Comparison of ENCODE assay signal across 29 cellular contexts in genomic region chr3:50150404-50150750, GRCh38. TPM values are rescaled to one million over a fixed set of nuclear protein-coding genes. Genes with fewer than 3 reads are reported as not detected.
A peak's percentile ranks its signal among the peaks of the same experiment; 100 is the strongest.
DNase-seq lines count a peak whose midpoint lies in the region; TF ChIP-seq lines count a peak whose summit lies in the region.
"Had no signal": no experiment of that assay in that cellular context is flagged by ENCODE, and none has a peak within 500 bp of the region (broad histone marks: within the 10 kb centered on the region; RNA-seq: fewer than 3 reads in every experiment).

No MANE protein-coding gene starts in this region.

- no peaks in the 10 kb centered on the region for H3K36me3 ChIP-seq in NT2/D1 (ENCODE audit: insufficient read depth, insufficient read length, low read length)
- H3K36me3 ChIP-seq in ectodermal cell (ENCODE audit: control insufficient read depth, insufficient read depth, low read length), result no peaks in the 10 kb centered on the region
- H3K36me3 ChIP-seq in suprapubic skin, result no peaks in the 10 kb centered on the region
- H3K36me3 ChIP-seq: esophagus muscularis mucosa, gastroesophageal sphincter, lower lobe of right lung, transverse colon had no signal

- H3K27ac ChIP-seq in ectodermal cell (ENCODE audit: insufficient read depth, low read depth, low read length, poor library complexity, severe bottlenecking) (peak overlapping the region; percentile 36), suprapubic skin (peak overlapping the region; percentile 53)
- H3K27ac ChIP-seq: esophagus muscularis mucosa, gastroesophageal sphincter, lower lobe of right lung, transverse colon had no signal

- H3K9me3 ChIP-seq in NT2/D1 (ENCODE audit: insufficient read depth, low read length) (no peaks in the 10 kb centered on the region), ectodermal cell (ENCODE audit: control insufficient read depth, low read length) (no peaks in the 10 kb centered on the region), suprapubic skin (no peaks in the 10 kb centered on the region)
- H3K9me3 ChIP-seq: esophagus muscularis mucosa, gastroesophageal sphincter, lower lobe of right lung, SK-N-SH, transverse colon had no signal

- H3K4me3 Mint-ChIP-seq in mesothelial cell of epicardium, result peak overlapping the region; percentile 1
- H3K4me3 Mint-ChIP-seq: H9; stimulated activated naive CD8-positive, alpha-beta T cell treated with anti-CD3 and anti-CD28 coated beads, Interleukin-15, Interleukin-2, amounts not matched to agents 100 ng/mL and 50 ng/mL, for 24 hours had no signal

- H3K36me3 Mint-ChIP-seq in mesothelial cell of epicardium, result no peaks in the 10 kb centered on the region

- CTCF ChIA-PET in HEK293T (lab: Yijun Ruan, JAX), result interaction anchor here (1.3 kb wide), 1 partner anchor 14 kb away, joined by 3 read pairs; no protein-coding TSS in a partner anchor

- H3K4me1 ChIP-seq in NT2/D1 (ENCODE audit: insufficient read depth, insufficient read length) (peaks cover 36% of the 10 kb centered on the region), ectodermal cell (ENCODE audit: control insufficient read depth, insufficient read depth, low read length) (peaks cover 37% of the 10 kb centered on the region), suprapubic skin (peaks cover 79% of the 10 kb centered on the region)

- DNase-seq in NT2/D1 (ENCODE audit: low read depth, low spot score) (no peak), mesothelial cell of epicardium (ENCODE audit: low spot score in 2 of 2, unreplicated experiment in 2 of 2) (no peak), suprapubic skin (ENCODE audit: low spot score in 2 of 2) (no peak), NCI-H524 treated with DMSO at 0.1 percent for 48 hours (lab: John Stamatoyannopoulos, UW) (no peak), RPMI8226 (no peak), HEK293T (ENCODE audit: extremely low spot score) (no peak)
- DNase-seq: ACHN; activated CD4-positive, alpha-beta T cell treated with anti-CD3 and anti-CD28 coated beads for 4 hours; activated CD8-positive, alpha-beta memory T cell treated with anti-CD3 and anti-CD28 coated beads for 24 hours; activated gamma-delta T cell; activated T-cell treated with anti-CD3 and anti-CD28 coated beads, Interleukin-2, amount 50 U/mL, for 1 hour; Calu3; effector CD4-positive, alpha-beta T cell; hypothalamus; lower lobe of right lung; NCI-H1092; NCI-H187; T-helper 2 cell; transverse colon had no signal

- H3K4me3 ChIP-seq in NT2/D1 (ENCODE audit: insufficient read length, low read depth), result no peak overlapping the region
- no peak overlapping the region for H3K4me3 ChIP-seq in ectodermal cell (ENCODE audit: insufficient read depth, low read depth, low read length)
- H3K4me3 ChIP-seq in suprapubic skin, result no peak overlapping the region
- H3K4me3 ChIP-seq: esophagus muscularis mucosa, gastroesophageal sphincter, GM12878, lower lobe of right lung, transverse colon had no signal

- peaks cover 19% of the 10 kb centered on the region for H3K27me3 ChIP-seq in NT2/D1 (ENCODE audit: insufficient read depth, insufficient read length)
- peaks cover 19% of the 10 kb centered on the region for H3K27me3 ChIP-seq in ectodermal cell (ENCODE audit: control insufficient read depth, insufficient read depth, low read length, poor library complexity, severe bottlenecking)
- H3K27me3 ChIP-seq in suprapubic skin, result no peaks in the 10 kb centered on the region
- H3K27me3 ChIP-seq: esophagus muscularis mucosa, gastroesophageal sphincter had no signal

- TF ChIP-seq EP300 in suprapubic skin (IDR thresholded peaks at IDR 0.05), result no peak

- POLR2A ChIA-PET in HEK293T (lab: Yijun Ruan, JAX), result interaction anchor here (0.7 to 1.2 kb wide), 6 partner anchors 13 to 187 kb away, joined by 3 to 4 read pairs (median 3); no protein-coding TSS in a partner anchor

- no peak for TF ChIP-seq CTCF in mesothelial cell of epicardium (IDR thresholded peaks at IDR 0.05; ENCODE audit: unreplicated experiment)
- no peak for TF ChIP-seq CTCF in suprapubic skin (IDR thresholded peaks at IDR 0.05)

- H3K9ac ChIP-seq in NT2/D1 (ENCODE audit: insufficient read length, low read depth), result peak overlapping the region; percentile 38
- H3K9ac ChIP-seq: SK-N-SH had no signal

- peak overlapping the region; percentile 92 for H3K27ac Mint-ChIP-seq in mesothelial cell of epicardium
- H3K27ac Mint-ChIP-seq: stimulated activated naive CD8-positive, alpha-beta T cell treated with anti-CD3 and anti-CD28 coated beads, Interleukin-15, Interleukin-2, amounts not matched to agents 100 ng/mL and 50 ng/mL, for 24 hours had no signal

- WGBS in ectodermal cell, 2 experiments, result 78 to 91% methylated on average over 1 of the region's 1 CpG
- 67% methylated on average over 1 of the region's 1 CpG for WGBS in suprapubic skin

- peaks cover 2% of the 10 kb centered on the region for H3K27me3 Mint-ChIP-seq in mesothelial cell of epicardium (ENCODE audit: low read depth)

- H3K4me1 Mint-ChIP-seq in mesothelial cell of epicardium, result peaks cover 75% of the 10 kb centered on the region

- H3K9me3 Mint-ChIP-seq in mesothelial cell of epicardium, result no peaks in the 10 kb centered on the region
- H3K9me3 Mint-ChIP-seq: H9; stimulated activated naive CD8-positive, alpha-beta T cell treated with anti-CD3 and anti-CD28 coated beads, Interleukin-15, Interleukin-2, amounts not matched to agents 100 ng/mL and 50 ng/mL, for 24 hours had no signal

- no peak for TF ChIP-seq POLR2A in suprapubic skin (IDR thresholded peaks at IDR 0.05)

TF ChIP-seq in HEK293T, 16 proteins besides CTCF, POLR2A, EP300 and RAD21:
- TF ChIP-seq FOXK2 (IDR thresholded peaks at IDR 0.05), result no peak
TF ChIP-seq in HEK293T: peak in this region for 0.

RNA-seq across cellular contexts. Expression of gene SEMA3F, which starts 4.7 kb away (rescaled TPM):
- 57.7 TPM for polyA plus RNA-seq in ectodermal cell (2013, experiment 1 of 4)
- 55.4 TPM for polyA plus RNA-seq in ectodermal cell (2013, experiment 2 of 4)
- polyA plus RNA-seq in ectodermal cell (2013, experiment 3 of 4), result 39.7 TPM
- polyA plus RNA-seq in ectodermal cell (2013, experiment 4 of 4), result 41.2 TPM
- total RNA-seq in mesothelial cell of epicardium (94.5 to 101 TPM (median 99.1 TPM) in 3 replicates), suprapubic skin (100 to 1,000 TPM; 123 to 188 (median 130) TPM)

RNA-seq across cellular contexts. Expression of gene GNAT1, which starts 41.0 kb away (rescaled TPM):
- not detected for polyA plus RNA-seq in ectodermal cell (2013, experiment 1 of 4)
- 0.78 TPM for polyA plus RNA-seq in ectodermal cell (2013, experiment 2 of 4)
- polyA plus RNA-seq in ectodermal cell (2013, experiment 3 of 4), result not detected
- polyA plus RNA-seq in ectodermal cell (2013, experiment 4 of 4), result not detected
- total RNA-seq in mesothelial cell of epicardium (0.27 to 0.98 TPM (median 0.55 TPM) in 3 replicates), suprapubic skin (under 1 TPM in 1 of 4 donors, not detected in 3; 0.64 TPM)
- total RNA-seq: Calu3, Daoy, esophagus muscularis mucosa, gastroesophageal sphincter, GM12878, H9, lower lobe of right lung, RPMI7951, transverse colon had no signal
- polyA plus RNA-seq: BJ, GM12878, SK-N-SH had no signal

RNA-seq across cellular contexts. Expression of gene SLC38A3, which starts 54.7 kb away (rescaled TPM):
- 3.6 TPM for polyA plus RNA-seq in ectodermal cell (2013, experiment 1 of 4)
- 2.9 TPM for polyA plus RNA-seq in ectodermal cell (2013, experiment 2 of 4)
- polyA plus RNA-seq in ectodermal cell (2013, experiment 3 of 4), result 4.5 TPM
- 3.0 TPM for polyA plus RNA-seq in ectodermal cell (2013, experiment 4 of 4)
- total RNA-seq in mesothelial cell of epicardium (0.84 to 2.5 TPM (median 1.8 TPM) in 3 replicates), suprapubic skin (1 to 10 TPM in 2 of 4 donors, under 1 TPM in 2; 0.25 to 2.2 (median 1.00) TPM)
- total RNA-seq: Calu3, Daoy, GM12878, lower lobe of right lung, RPMI7951, transverse colon had no signal
